Comparison of ENCODE assay signal across 8 cellular contexts in the genomic region with DNA sequence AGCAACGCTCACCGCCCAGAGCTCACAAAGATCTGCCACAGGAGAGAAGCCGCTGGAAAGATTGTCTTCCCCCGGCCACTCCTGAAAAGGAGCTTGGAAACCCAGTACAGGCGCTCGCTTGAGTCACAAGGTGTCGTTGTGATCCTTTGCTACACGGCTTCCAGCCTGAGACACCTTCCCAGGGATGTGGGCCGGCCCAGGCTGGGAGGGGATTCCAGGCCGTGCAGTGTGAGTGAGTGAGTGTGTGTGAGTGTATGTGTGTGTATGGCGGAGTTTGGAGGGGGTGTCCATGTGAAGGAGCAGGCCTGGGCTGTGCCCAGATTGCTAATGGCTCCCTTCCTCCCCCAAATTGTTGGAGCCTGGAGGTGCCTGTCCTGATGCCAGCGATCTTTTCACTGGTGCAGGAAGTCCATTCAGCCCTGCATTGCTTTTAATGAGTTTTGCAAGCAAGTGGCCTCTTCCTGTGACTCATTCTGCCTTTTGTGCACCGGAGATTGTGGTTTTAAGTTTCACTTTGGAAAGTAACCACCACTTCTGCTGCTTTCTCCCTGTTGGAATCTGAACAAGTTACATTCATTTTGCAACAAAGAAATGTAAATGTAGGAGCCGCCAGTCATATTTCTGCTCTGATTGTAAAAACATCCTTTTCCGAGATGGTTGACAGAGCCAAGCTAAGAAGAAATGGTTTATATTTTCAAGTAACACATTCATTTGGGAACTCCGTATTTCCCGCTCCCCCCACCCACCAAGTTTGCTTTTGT.
DNase-seq lines count a peak whose midpoint lies in the region; TF ChIP-seq lines count a peak whose summit lies in the region.

No MANE protein-coding gene starts in this region.

- no peaks in the 10 kb centered on the region for H3K9me2 ChIP-seq in GM23248 (ENCODE audit: insufficient read depth)

- peak overlapping the region; percentile 58 for H3K9ac ChIP-seq in GM23248
- no peak overlapping the region for H3K9ac ChIP-seq in KMS-11

- H4K20me1 ChIP-seq in GM23248 (ENCODE audit: insufficient read depth) (no peaks in the 10 kb centered on the region), KMS-11 (ENCODE audit: insufficient read depth) (peaks cover 7% of the 10 kb centered on the region; the same call in 1 of the 2 replicates)

- H2AFZ ChIP-seq in GM23248 (peak overlapping the region; percentile 58), KMS-11 (ENCODE audit: low read depth) (no peak overlapping the region)

- peak in 1 of 2 donors; percentile 63 for TF ChIP-seq POLR2A in adrenal gland (IDR thresholded peaks at IDR 0.05)

- DNase-seq in GDM1 (lab: John Stamatoyannopoulos, UW) (peak; percentile 76), GM23248 (peak; percentile 97), SJSA1 (ENCODE audit: low read depth in 1 of 2, low spot score in 2 of 2) (peak; percentile 86 to 97), adrenal gland (peak; percentile 74 to 87 (median 82)), left ventricle myocardium inferior (peak; percentile 53), posterior vena cava (ENCODE audit: low spot score) (peak; percentile 86)
- DNase-seq in effector CD8-positive, alpha-beta T cell (lab: John Stamatoyannopoulos, UW) = no peak

- H3K4me3 ChIP-seq in GM23248 (peak overlapping the region; percentile 67), KMS-11 (IDR thresholded peaks at IDR 0.05; ENCODE audit: insufficient read depth, low read depth, low read length) (no peak overlapping the region), SJSA1 (peak overlapping the region; percentile 11), adrenal gland (peak overlapping the region in 2 of 4 donors; percentile 10 to 41), left ventricle myocardium inferior (peak overlapping the region; percentile 43)

- H3K4me1 ChIP-seq in GM23248 (ENCODE audit: insufficient read depth) (peaks cover 38% of the 10 kb centered on the region), KMS-11 (ENCODE audit: low read depth, poor library complexity, severe bottlenecking) (peaks cover 56% of the 10 kb centered on the region), SJSA1 (replicated peaks) (peaks cover 37% of the 10 kb centered on the region), adrenal gland (replicated peaks in 1 of 2) (peaks cover 21 to 29% of the 10 kb centered on the region in 2 donors), left ventricle myocardium inferior (peaks cover 26% of the 10 kb centered on the region)

- no peaks in the 10 kb centered on the region for H3K9me3 ChIP-seq in GM23248 (ENCODE audit: low read depth)
- H3K9me3 ChIP-seq in SJSA1 (replicated peaks) = peaks cover 6% of the 10 kb centered on the region; the same call in 1 of the 2 replicates
- H3K9me3 ChIP-seq in adrenal gland (replicated peaks in 1 of 3) = no peaks in the 10 kb centered on the region
- peaks cover 12% of the 10 kb centered on the region for H3K9me3 ChIP-seq in left ventricle myocardium inferior (replicated peaks)

- H3K27me3 ChIP-seq in GM23248 (replicated peaks; ENCODE audit: insufficient read depth) (no peaks in the 10 kb centered on the region), KMS-11 (ENCODE audit: insufficient read depth, low read depth) (peaks cover 47% of the 10 kb centered on the region), SJSA1 (replicated peaks) (no peaks in the 10 kb centered on the region), adrenal gland (no peaks in the 10 kb centered on the region), left ventricle myocardium inferior (ENCODE audit: low read depth) (no peaks in the 10 kb centered on the region)

- H3K27ac ChIP-seq in GM23248 = peak overlapping the region; percentile 64
- H3K27ac ChIP-seq in KMS-11 = no peak overlapping the region
- peak overlapping the region; percentile 70 for H3K27ac ChIP-seq in SJSA1
- H3K27ac ChIP-seq in adrenal gland = peak overlapping the region; percentile 12 to 90 (median 79)
- H3K27ac ChIP-seq in left ventricle myocardium inferior (replicated peaks) = peak overlapping the region; percentile 80

- H3F3A ChIP-seq in GM23248 (ENCODE audit: insufficient read depth) = peaks cover 46% of the 10 kb centered on the region

- H3K36me3 ChIP-seq in GM23248 (ENCODE audit: low read depth) (no peaks in the 10 kb centered on the region; the same call in 1 of the 2 replicates), KMS-11 (ENCODE audit: insufficient read depth) (no peaks in the 10 kb centered on the region), SJSA1 (peaks cover 3% of the 10 kb centered on the region), adrenal gland (replicated peaks in 1 of 2) (peaks cover 0 to 10% of the 10 kb centered on the region in 2 donors), left ventricle myocardium inferior (peaks cover 8% of the 10 kb centered on the region)

- WGBS in GM23248 (ENCODE audit: low coverage in 1 of 2, low lambda C conversion rate in 2 of 2, missing lambda C conversion rate in 2 of 2), 2 experiments = 0 to 2% methylated on average over 17 of the region's 17 CpGs
- WGBS in adrenal gland, 4 donors = 4 to 6% (median 5%) methylated on average over 7 to 17 of the region's 17 CpGs

- no peaks in the 10 kb centered on the region for H3K79me2 ChIP-seq in GM23248 (ENCODE audit: insufficient read depth)
- no peaks in the 10 kb centered on the region for H3K79me2 ChIP-seq in KMS-11 (ENCODE audit: insufficient read depth, low read depth)

- intact Hi-C loops in adrenal gland (cut with DNase I) (loop anchor here in 1 of 2 donors (5.0 to 10.0 kb wide), 2 partner anchors 1102 to 1175 kb away; no protein-coding TSS in a partner anchor), left ventricle myocardium inferior (cut with micrococcal nuclease) (loop anchor here (10.0 kb wide), 1 partner anchor 1175 kb away; no protein-coding TSS in a partner anchor), posterior vena cava (cut with DNase I) (loop anchor here in 1 of 2 donors (5.0 kb wide), 1 partner anchor 1342 kb away; no protein-coding TSS in a partner anchor)

- TF ChIP-seq CTCF in KMS-11 (conservative IDR thresholded peaks at IDR 0.05; ENCODE audit: low read depth, low read length) (no peak), adrenal gland (IDR thresholded peaks at IDR 0.05) (no peak), left ventricle myocardium inferior (IDR thresholded peaks at IDR 0.05; ENCODE audit: borderline replicate concordance) (peak; percentile 47)

- H3K4me2 ChIP-seq in GM23248 (ENCODE audit: unreplicated experiment) = peak overlapping the region; percentile 91
- H3K4me2 ChIP-seq in KMS-11 = peak overlapping the region; percentile 36; the same call in 1 of the 2 replicates

- in situ Hi-C loops in GM23248 (cut with MboI) = loop anchor here (10.0 to 25.0 kb wide), 2 partner anchors 885 to 1182 kb away; partner anchors contain the start of gene TRIB2
